16 cellular contexts compared by ENCODE assay signal in the genomic region with DNA sequence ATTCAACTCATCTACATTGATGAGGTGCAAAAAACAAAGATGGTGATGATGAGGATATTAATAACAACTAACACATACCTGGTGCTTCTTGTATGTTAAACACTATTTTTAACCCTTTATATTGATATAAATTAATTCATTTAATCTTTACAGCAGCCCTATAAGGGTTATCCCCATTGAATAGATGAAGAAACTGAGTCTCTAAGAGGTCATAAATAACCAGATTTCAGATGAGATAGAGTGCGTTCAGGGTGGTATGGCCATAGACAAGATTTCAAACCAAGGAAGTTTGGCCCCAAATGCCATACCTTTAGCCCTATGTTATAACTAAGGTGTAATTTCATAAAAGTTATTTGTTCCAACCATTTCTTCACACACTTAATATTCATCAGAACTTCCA.
DNase-seq lines count a peak whose midpoint lies in the region; ATAC-seq, FAIRE-seq and TF ChIP-seq lines count a peak whose summit lies in the region.
"Had no signal": no experiment of that assay in that cellular context is flagged by ENCODE, and none has a peak within 500 bp of the region (broad histone marks: within the 10 kb centered on the region; RNA-seq: fewer than 3 reads in every experiment).

No MANE protein-coding gene starts in this region.

- H3K79me2 ChIP-seq in GM23338 (replicated peaks; ENCODE audit: insufficient read depth), result peaks cover 16% of the 10 kb centered on the region

- H3K9me3 Mint-ChIP-seq in GM23338 (no peaks in the 10 kb centered on the region), WTC11 (no peaks in the 10 kb centered on the region)
- H3K9me3 Mint-ChIP-seq: CD4-positive, alpha-beta T cell had no signal

- FAIRE-seq in A549 (lab: Jason Lieb, UNC) (no peak), frontal cortex (lab: Jason Lieb, UNC) (no peak)
- FAIRE-seq: GM12892, H1 had no signal

- H3K36me3 Mint-ChIP-seq in GM23338 (ENCODE audit: low read depth) (no peaks in the 10 kb centered on the region), WTC11 (no peaks in the 10 kb centered on the region)

- H3K18ac ChIP-seq in mesenchymal stem cell (ENCODE audit: low read depth in 1 of 2, low read length in 2 of 2), result peak overlapping the region in 1 of 2 experiments; percentile 93

- TF ChIP-seq POLR2A in A549 (IDR thresholded peaks at IDR 0.05; ENCODE audit: low read length), result no peak

- H4K8ac ChIP-seq in mesenchymal stem cell (ENCODE audit: low read length), result no peak overlapping the region

- no peaks in the 10 kb centered on the region for H3K9me3 ChIP-seq in A549
- no peaks in the 10 kb centered on the region for H3K9me3 ChIP-seq in mesenchymal stem cell (ENCODE audit: control insufficient read depth, low read length)
- H3K9me3 ChIP-seq in left lung, result no peaks in the 10 kb centered on the region

- H2BK120ac ChIP-seq in mesenchymal stem cell (ENCODE audit: low read depth, low read length), result no peak overlapping the region

- TF ChIP-seq RAD21 in A549 (conservative IDR thresholded peaks at IDR 0.05 in 1 of 2, IDR thresholded peaks at IDR 0.05 in 1 of 2), result no peak

- H3K27me3 Mint-ChIP-seq in GM23338 (ENCODE audit: insufficient read depth, low read depth, poor library complexity) (no peaks in the 10 kb centered on the region), WTC11 (ENCODE audit: low read depth) (no peaks in the 10 kb centered on the region)
- H3K27me3 Mint-ChIP-seq: CD4-positive, alpha-beta T cell had no signal

- TF ChIP-seq EP300 in A549 (IDR thresholded peaks at IDR 0.05), result no peak

- H3K27ac Mint-ChIP-seq in GM23338, result peak overlapping the region; percentile 51; the same call in 1 of the 2 replicates
- H3K27ac Mint-ChIP-seq in WTC11, result peak overlapping the region; percentile 51; the same call in 1 of the 2 replicates
- H3K27ac Mint-ChIP-seq: CD4-positive, alpha-beta T cell had no signal

- peaks cover 2% of the 10 kb centered on the region for H3K79me1 ChIP-seq in mesenchymal stem cell (replicated peaks; ENCODE audit: low read length, poor library complexity, severe bottlenecking)

- no peak overlapping the region for H3K4me3 ChIP-seq in A549
- H3K4me3 ChIP-seq in GM23338, result no peak overlapping the region
- no peak overlapping the region for H3K4me3 ChIP-seq in mesenchymal stem cell (ENCODE audit: insufficient read depth in 1 of 2, low read depth in 1 of 2, low read length in 2 of 2)
- H3K4me3 ChIP-seq in left lung, result no peak overlapping the region

- H3K14ac ChIP-seq in mesenchymal stem cell (ENCODE audit: low read length in 2 of 2), result no peak overlapping the region

- no peaks in the 10 kb centered on the region for H3K27me3 ChIP-seq in GM23338 (ENCODE audit: insufficient read depth)
- no peaks in the 10 kb centered on the region for H3K27me3 ChIP-seq in mesenchymal stem cell (ENCODE audit: control insufficient read depth in 1 of 2, insufficient read depth in 1 of 2, low read length in 2 of 2)
- no peaks in the 10 kb centered on the region for H3K27me3 ChIP-seq in left lung

- H3F3A ChIP-seq in GM23338 (replicated peaks; ENCODE audit: low read depth), result no peaks in the 10 kb centered on the region

- no peak overlapping the region for H3K4me3 Mint-ChIP-seq in GM23338
- H3K4me3 Mint-ChIP-seq in WTC11, result no peak overlapping the region
- H3K4me3 Mint-ChIP-seq: CD4-positive, alpha-beta T cell had no signal

- H3K36me3 ChIP-seq in GM23338 (ENCODE audit: insufficient read depth), result no peaks in the 10 kb centered on the region
- H3K36me3 ChIP-seq in mesenchymal stem cell (ENCODE audit: control insufficient read depth in 1 of 2, insufficient read depth in 2 of 2, low read depth in 1 of 2, low read length in 2 of 2), result no peaks in the 10 kb centered on the region
- H3K36me3 ChIP-seq in left lung, result no peaks in the 10 kb centered on the region

- no peak overlapping the region for H3K4ac ChIP-seq in mesenchymal stem cell (ENCODE audit: low read depth in 1 of 2, low read length in 2 of 2)

- no peak overlapping the region for H2BK12ac ChIP-seq in mesenchymal stem cell (ENCODE audit: low read length in 2 of 2)

- H4K91ac ChIP-seq in mesenchymal stem cell (ENCODE audit: low read length), result no peak overlapping the region

- TF ChIP-seq CTCF in A549 (IDR thresholded peaks at IDR 0.05) (no peak), GM23338 (conservative IDR thresholded peaks at IDR 0.05; ENCODE audit: low read depth in 2 of 2) (no peak), WTC11 (IDR thresholded peaks at IDR 0.05) (no peak), left lung (IDR thresholded peaks at IDR 0.05) (no peak)

- intact Hi-C loops in left lung (cut with DNase I), result no loop called here

- no peak overlapping the region for H2BK15ac ChIP-seq in mesenchymal stem cell (ENCODE audit: low read depth, poor library complexity, severe bottlenecking)

- H3K4me2 ChIP-seq in A549, result no peak overlapping the region
- no peak overlapping the region for H3K4me2 ChIP-seq in GM23338
- H3K4me2 ChIP-seq in mesenchymal stem cell (ENCODE audit: low read length, poor library complexity, severe bottlenecking), result no peak overlapping the region

- H3K27ac ChIP-seq in A549 (peak overlapping the region; percentile 0 to 58; a peak in 3 of 6 replicates), GM23338 (ENCODE audit: low read depth) (no peak overlapping the region), mesenchymal stem cell (ENCODE audit: low read length, poor library complexity, severe bottlenecking) (peak overlapping the region; percentile 96), left lung (no peak overlapping the region)

- POLR2A ChIA-PET in A549 (lab: Yijun Ruan, JAX) (interaction anchor here (1.0 kb wide), 1 partner anchor 360 kb away, joined by 3 read pairs; a partner anchor contains a TSS), WTC11 (lab: Charles Lee) (no interaction called here)

- DNase-seq in A549 (ENCODE audit: low read depth in 1 of 2, low spot score in 1 of 2), result no peak
- no peak for DNase-seq in GM23338 (ENCODE audit: low spot score)
- no peak for DNase-seq in WTC11 (ENCODE audit: low spot score)
- DNase-seq in mesenchymal stem cell, result no peak
- DNase-seq in left lung, result no peak
- DNase-seq in frontal cortex (ENCODE audit: low spot score in 2 of 2), result no peak
- no peak for DNase-seq in DMS79 (lab: John Stamatoyannopoulos, UW)
- DNase-seq: CD4-positive, alpha-beta T cell; DND-41; GDM1; NCI-H1417 treated with DMSO at 0.1 percent for 48 hours; NCI-H2029; SIG-M5 had no signal

- H3K4me1 ChIP-seq in A549 (peaks cover 37% of the 10 kb centered on the region), GM23338 (ENCODE audit: insufficient read depth) (peaks cover 20% of the 10 kb centered on the region), mesenchymal stem cell (ENCODE audit: control insufficient read depth, insufficient read depth, low read depth, low read length) (peaks cover 2% of the 10 kb centered on the region), left lung (peaks cover 0 to 34% of the 10 kb centered on the region in 2 donors)

- H2BK5ac ChIP-seq in mesenchymal stem cell (ENCODE audit: low read depth, low read length, poor library complexity, severe bottlenecking), result no peak overlapping the region

- H2AK5ac ChIP-seq in mesenchymal stem cell (ENCODE audit: low read length, severe bottlenecking), result peak overlapping the region; percentile 31

- no peak overlapping the region for H3K9ac ChIP-seq in mesenchymal stem cell (ENCODE audit: low read length)

- 97% methylated on average over 1 of the region's 1 CpG for WGBS in A549 (ENCODE audit: missing lambda C conversion rate)
- 100% methylated on average over 1 of the region's 1 CpG for WGBS in mesenchymal stem cell

- H4K20me1 ChIP-seq in GM23338 (replicated peaks; ENCODE audit: insufficient read depth), result no peaks in the 10 kb centered on the region

- no peak overlapping the region for H2AFZ ChIP-seq in GM23338
- no peak overlapping the region for H2AFZ ChIP-seq in mesenchymal stem cell (ENCODE audit: low read depth, low read length)

- no peak overlapping the region for H3K23ac ChIP-seq in mesenchymal stem cell (ENCODE audit: low read length in 2 of 2)

- peaks cover 40% of the 10 kb centered on the region for H3K4me1 Mint-ChIP-seq in GM23338
- peaks cover 42% of the 10 kb centered on the region for H3K4me1 Mint-ChIP-seq in WTC11

- ATAC-seq in A549, result no peak
- ATAC-seq in GM23338, result no peak
- ATAC-seq in WTC11, result no peak
- no peak for ATAC-seq in left lung
- ATAC-seq in HG03442 (IDR thresholded peaks at IDR 0.05; ENCODE audit: unreplicated experiment), result no peak

- H3K9me2 ChIP-seq in GM23338 (ENCODE audit: insufficient read depth), result no peaks in the 10 kb centered on the region

- CTCF ChIA-PET in A549 (lab: Yijun Ruan, JAX), result no interaction called here
- CTCF ChIA-PET in WTC11 (lab: Charles Lee), result no interaction called here

TF ChIP-seq in A549, 52 proteins besides CTCF, POLR2A, EP300 and RAD21 (continues in another document):
- no peak for TF ChIP-seq CHD4 (IDR thresholded peaks at IDR 0.05; ENCODE audit: borderline replicate concordance)
- no peak for TF ChIP-seq FOXS1 (CRISPR knock-in tag; IDR thresholded peaks at IDR 0.05)
- no peak for TF ChIP-seq NPAS2 (CRISPR knock-in tag; IDR thresholded peaks at IDR 0.05; ENCODE audit: borderline replicate concordance)
- TF ChIP-seq SMC3 (IDR thresholded peaks at IDR 0.05), result no peak

TF ChIP-seq in GM23338, 12 proteins besides CTCF, POLR2A, EP300 and RAD21 (continues in another document):
- TF ChIP-seq EZH2 (IDR thresholded peaks at IDR 0.05; ENCODE audit: low read depth, unreplicated experiment), result no peak

TF ChIP-seq in WTC11, 78 proteins besides CTCF, POLR2A, EP300 and RAD21:
- TF ChIP-seq CREB1 (CRISPR knock-in tag; IDR thresholded peaks at IDR 0.05) (no peak), FOXK1 (CRISPR knock-in tag; IDR thresholded peaks at IDR 0.05) (no peak), ZNF416 (CRISPR knock-in tag; IDR thresholded peaks at IDR 0.05) (no peak), ZNF263 (CRISPR knock-in tag; IDR thresholded peaks at IDR 0.05; ENCODE audit: low read depth) (no peak)
- TF ChIP-seq, protein P1, sequence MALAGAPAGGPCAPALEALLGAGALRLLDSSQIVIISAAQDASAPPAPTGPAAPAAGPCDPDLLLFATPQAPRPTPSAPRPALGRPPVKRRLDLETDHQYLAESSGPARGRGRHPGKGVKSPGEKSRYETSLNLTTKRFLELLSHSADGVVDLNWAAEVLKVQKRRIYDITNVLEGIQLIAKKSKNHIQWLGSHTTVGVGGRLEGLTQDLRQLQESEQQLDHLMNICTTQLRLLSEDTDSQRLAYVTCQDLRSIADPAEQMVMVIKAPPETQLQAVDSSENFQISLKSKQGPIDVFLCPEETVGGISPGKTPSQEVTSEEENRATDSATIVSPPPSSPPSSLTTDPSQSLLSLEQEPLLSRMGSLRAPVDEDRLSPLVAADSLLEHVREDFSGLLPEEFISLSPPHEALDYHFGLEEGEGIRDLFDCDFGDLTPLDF (CRISPR knock-in tag; IDR thresholded peaks at IDR 0.05), result no peak
- TF ChIP-seq, protein P2, sequence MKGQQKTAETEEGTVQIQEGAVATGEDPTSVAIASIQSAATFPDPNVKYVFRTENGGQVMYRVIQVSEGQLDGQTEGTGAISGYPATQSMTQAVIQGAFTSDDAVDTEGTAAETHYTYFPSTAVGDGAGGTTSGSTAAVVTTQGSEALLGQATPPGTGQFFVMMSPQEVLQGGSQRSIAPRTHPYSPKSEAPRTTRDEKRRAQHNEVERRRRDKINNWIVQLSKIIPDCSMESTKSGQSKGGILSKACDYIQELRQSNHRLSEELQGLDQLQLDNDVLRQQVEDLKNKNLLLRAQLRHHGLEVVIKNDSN (CRISPR knock-in tag; IDR thresholded peaks at IDR 0.05), result no peak

Comparison
In these comparisons a context has a peak if more than half of its experiments do, and no peak if none do; other contexts are left out.
1. H3K27ac ChIP-seq: peak in A549 (2 of 2) and mesenchymal stem cell (single experiment); none in GM23338 (single experiment) and left lung (0 of 2).